Comparison of ENCODE assay signal across 12 cellular contexts in genomic region chr16:85394511-85395206, GRCh38.
A peak's percentile ranks its signal among the peaks of the same experiment; 100 is the strongest.
DNase-seq lines count a peak whose midpoint lies in the region; ATAC-seq and TF ChIP-seq lines count a peak whose summit lies in the region.
"Had no signal": no experiment of that assay in that cellular context is flagged by ENCODE, and none has a peak within 500 bp of the region (broad histone marks: within the 10 kb centered on the region; RNA-seq: fewer than 3 reads in every experiment).

No MANE protein-coding gene starts in this region.

- H3K27me3 ChIP-seq in BLaER1 (no peaks in the 10 kb centered on the region), esophagus muscularis mucosa (no peaks in the 10 kb centered on the region)

- peak overlapping the region; percentile 94 for H3K4me2 ChIP-seq in BLaER1

- no peak for TF ChIP-seq EP300 in esophagus muscularis mucosa (IDR thresholded peaks at IDR 0.05)

- DNase-seq in NCI-H1436 treated with DMSO at 0.1 percent for 48 hours (lab: John Stamatoyannopoulos, UW) (peak; percentile 46), esophagus muscularis mucosa (ENCODE audit: extremely low spot score) (no peak)
- DNase-seq in T-helper 2 cell treated with Interferon-gamma antibody and Interleukin-4, amounts not matched to agents 5 μg/mL and 100 μg/mL, for 36 hours (ENCODE audit: low spot score), result no peak
- DNase-seq: activated CD4-positive, alpha-beta T cell treated with anti-CD3 and anti-CD28 coated beads for 4 hours; SIG-M5 had no signal

- TF ChIP-seq POLR2A in esophagus muscularis mucosa (IDR thresholded peaks at IDR 0.05; ENCODE audit: low read depth), result no peak

- H4K20me1 ChIP-seq in BLaER1, result peaks cover 15% of the 10 kb centered on the region; the same call in 1 of the 2 replicates

- intact Hi-C loops in esophagus muscularis mucosa (cut with DNase I), result no loop called here

- peak overlapping the region; percentile 8 to 57 (median 37) for H3K4me3 Mint-ChIP-seq in nephron
- no peak overlapping the region for H3K4me3 Mint-ChIP-seq in activated T-helper 17 cell treated with anti-CD3 and anti-CD28 coated beads, Interleukin-2, amount 50 U/mL, for 72 hours
- no peak overlapping the region for H3K4me3 Mint-ChIP-seq in T-helper 2 cell treated with Interferon-gamma antibody and Interleukin-4, amounts not matched to agents 5 μg/mL and 100 μg/mL, for 36 hours
- H3K4me3 Mint-ChIP-seq: CD4-positive, alpha-beta T cell had no signal

- peaks cover 5% of the 10 kb centered on the region for H3K36me3 Mint-ChIP-seq in nephron (ENCODE audit: low read depth)
- H3K36me3 Mint-ChIP-seq in activated T-helper 17 cell treated with anti-CD3 and anti-CD28 coated beads, Interleukin-2, amount 50 U/mL, for 72 hours (ENCODE audit: low read depth), result no peaks in the 10 kb centered on the region
- H3K36me3 Mint-ChIP-seq in T-helper 2 cell treated with Interferon-gamma antibody and Interleukin-4, amounts not matched to agents 5 μg/mL and 100 μg/mL, for 36 hours (ENCODE audit: low read depth), result no peaks in the 10 kb centered on the region

- peak overlapping the region in 2 of 3 experiments; percentile 20 to 80 for H3K27ac Mint-ChIP-seq in nephron
- no peak overlapping the region for H3K27ac Mint-ChIP-seq in activated T-helper 17 cell treated with anti-CD3 and anti-CD28 coated beads, Interleukin-2, amount 50 U/mL, for 72 hours
- no peak overlapping the region for H3K27ac Mint-ChIP-seq in T-helper 2 cell treated with Interferon-gamma antibody and Interleukin-4, amounts not matched to agents 5 μg/mL and 100 μg/mL, for 36 hours
- H3K27ac Mint-ChIP-seq: CD4-positive, alpha-beta T cell; progenitor cell of endocrine pancreas had no signal

- H3K4me3 ChIP-seq in BLaER1, result peak overlapping the region; percentile 36; the same call in 1 of the 2 replicates
- no peak overlapping the region for H3K4me3 ChIP-seq in esophagus muscularis mucosa

- H3K9me3 ChIP-seq in BLaER1, result no peaks in the 10 kb centered on the region
- H3K9me3 ChIP-seq in esophagus muscularis mucosa, result no peaks in the 10 kb centered on the region

- H3K9me3 Mint-ChIP-seq in nephron, result no peaks in the 10 kb centered on the region
- H3K9me3 Mint-ChIP-seq in activated T-helper 17 cell treated with anti-CD3 and anti-CD28 coated beads, Interleukin-2, amount 50 U/mL, for 72 hours, result no peaks in the 10 kb centered on the region
- no peaks in the 10 kb centered on the region for H3K9me3 Mint-ChIP-seq in T-helper 2 cell treated with Interferon-gamma antibody and Interleukin-4, amounts not matched to agents 5 μg/mL and 100 μg/mL, for 36 hours
- H3K9me3 Mint-ChIP-seq: CD4-positive, alpha-beta T cell had no signal

- WGBS in esophagus muscularis mucosa, result 91% methylated on average over 18 of the region's 18 CpGs

- H3K36me3 ChIP-seq in BLaER1 (no peaks in the 10 kb centered on the region), esophagus muscularis mucosa (no peaks in the 10 kb centered on the region)

- H3K27me3 Mint-ChIP-seq in nephron (ENCODE audit: low read depth), result peaks cover 11% of the 10 kb centered on the region
- H3K27me3 Mint-ChIP-seq in activated T-helper 17 cell treated with anti-CD3 and anti-CD28 coated beads, Interleukin-2, amount 50 U/mL, for 72 hours, result no peaks in the 10 kb centered on the region
- H3K27me3 Mint-ChIP-seq in T-helper 2 cell treated with Interferon-gamma antibody and Interleukin-4, amounts not matched to agents 5 μg/mL and 100 μg/mL, for 36 hours (ENCODE audit: low read depth), result no peaks in the 10 kb centered on the region
- H3K27me3 Mint-ChIP-seq: CD4-positive, alpha-beta T cell had no signal

- H3K27ac ChIP-seq in BLaER1 (peak overlapping the region; percentile 47), esophagus muscularis mucosa (replicated peaks in 1 of 4) (peak overlapping the region; percentile 71 to 88 (median 78))

- TF ChIP-seq CTCF in esophagus muscularis mucosa (IDR thresholded peaks at IDR 0.05) (no peak), nephron (IDR thresholded peaks at IDR 0.05; ENCODE audit: unreplicated experiment in 3 of 3) (no peak)

- no peak for ATAC-seq in activated T-helper 17 cell treated with anti-CD3 and anti-CD28 coated beads, Interleukin-2, amount 50 U/mL, for 72 hours (replicated peaks)
- ATAC-seq in HG03469 (IDR thresholded peaks at IDR 0.05; ENCODE audit: unreplicated experiment), result no peak
- ATAC-seq in GM18520 (IDR thresholded peaks at IDR 0.05; ENCODE audit: unreplicated experiment), result no peak

- H3K9ac ChIP-seq in BLaER1, result no peak overlapping the region

- peaks cover 97% of the 10 kb centered on the region for H3K4me1 ChIP-seq in BLaER1
- H3K4me1 ChIP-seq in esophagus muscularis mucosa, result peaks cover 46 to 74% (median 67%) of the 10 kb centered on the region in 4 donors

- peaks cover 69% of the 10 kb centered on the region for H3K4me1 Mint-ChIP-seq in nephron
- H3K4me1 Mint-ChIP-seq in activated T-helper 17 cell treated with anti-CD3 and anti-CD28 coated beads, Interleukin-2, amount 50 U/mL, for 72 hours, result no peaks in the 10 kb centered on the region
- H3K4me1 Mint-ChIP-seq in T-helper 2 cell treated with Interferon-gamma antibody and Interleukin-4, amounts not matched to agents 5 μg/mL and 100 μg/mL, for 36 hours (ENCODE audit: low read depth), result no peaks in the 10 kb centered on the region

Comparison
In these comparisons a context has a peak if more than half of its experiments do, and no peak if none do; other contexts are left out.
1. H3K27ac Mint-ChIP-seq: peak in nephron (2 of 3); none in activated T-helper 17 cell treated with anti-CD3 and anti-CD28 coated beads, Interleukin-2, amount 50 U/mL, for 72 hours (single experiment) and T-helper 2 cell treated with Interferon-gamma antibody and Interleukin-4, amounts not matched to agents 5 μg/mL and 100 μg/mL, for 36 hours (single experiment).
2. H3K4me3 Mint-ChIP-seq: peak in nephron (3 of 3); none in activated T-helper 17 cell treated with anti-CD3 and anti-CD28 coated beads, Interleukin-2, amount 50 U/mL, for 72 hours (single experiment) and T-helper 2 cell treated with Interferon-gamma antibody and Interleukin-4, amounts not matched to agents 5 μg/mL and 100 μg/mL, for 36 hours (single experiment).